In the genomic region with DNA sequence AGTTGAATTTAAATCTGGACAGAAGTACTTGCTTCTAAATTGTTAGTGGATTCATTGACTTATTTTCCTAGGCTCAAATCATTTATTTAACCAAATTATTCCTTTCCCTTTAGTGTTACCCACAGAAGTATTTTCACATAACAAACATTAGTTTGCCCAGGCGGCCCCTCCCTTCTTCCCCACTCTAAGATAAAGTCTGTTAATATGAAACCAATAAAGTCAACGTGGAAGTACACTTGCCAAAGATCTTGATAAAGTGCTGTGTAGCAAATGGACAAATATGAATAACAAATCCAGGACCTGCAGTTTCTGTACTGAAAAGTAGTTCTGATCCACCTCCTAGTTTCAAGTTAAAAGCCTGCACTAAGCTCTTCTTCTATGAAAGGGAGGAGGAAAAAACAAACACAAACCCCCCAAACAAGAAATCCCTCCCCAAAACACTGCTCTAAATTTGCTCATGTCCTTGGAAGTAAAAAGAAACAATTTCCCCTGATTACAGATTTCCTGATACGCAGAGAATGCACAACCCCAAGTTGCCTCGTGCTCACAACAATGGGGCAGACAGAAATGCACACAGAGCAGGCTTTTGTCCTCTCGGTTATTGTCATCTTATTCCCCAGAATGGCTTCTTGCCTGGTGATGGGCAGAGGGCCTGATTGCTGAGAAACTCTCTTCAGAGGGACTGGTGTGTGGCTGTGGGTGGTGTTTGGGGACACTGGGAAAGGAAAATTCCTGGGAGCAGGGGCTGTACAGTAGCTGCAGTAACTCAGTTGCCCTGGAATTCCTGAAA, we compare ENCODE assay signal across 8 cellular contexts. TPM values are rescaled to one million over a fixed set of nuclear protein-coding genes. Genes with fewer than 3 reads are reported as not detected.
DNase-seq lines count a peak whose midpoint lies in the region; ATAC-seq and TF ChIP-seq lines count a peak whose summit lies in the region.

No MANE protein-coding gene starts in this region.

- no peaks in the 10 kb centered on the region for H3K9me3 Mint-ChIP-seq in CD4-positive, CD25-positive, alpha-beta regulatory T cell
- H3K9me3 Mint-ChIP-seq in central memory CD8-positive, alpha-beta T cell: no peaks in the 10 kb centered on the region
- H3K9me3 Mint-ChIP-seq in nephron progenitor cell: peaks cover 22% of the 10 kb centered on the region

- H3K4me1 Mint-ChIP-seq in CD4-positive, CD25-positive, alpha-beta regulatory T cell: peaks cover 16 to 66% (median 26%) of the 10 kb centered on the region in 4 donors
- H3K4me1 Mint-ChIP-seq in central memory CD8-positive, alpha-beta T cell: peaks cover 34% of the 10 kb centered on the region
- H3K4me1 Mint-ChIP-seq in nephron progenitor cell: peaks cover 26% of the 10 kb centered on the region

- peak in 1 of 3 donors; percentile 26 for DNase-seq in CD4-positive, CD25-positive, alpha-beta regulatory T cell
- DNase-seq in NAMALWA (ENCODE audit: low spot score) (peak; percentile 9), nephron progenitor cell (no peak), CD1c-positive myeloid dendritic cell (ENCODE audit: extremely low spot score) (no peak), ureter (ENCODE audit: low spot score) (no peak), NCI-H1092 (lab: John Stamatoyannopoulos, UW) (no peak), cortex of kidney (lab: John Stamatoyannopoulos, UW) (no peak)
- no peak for DNase-seq in central memory CD8-positive, alpha-beta T cell (ENCODE audit: low spot score in 2 of 2)

- H3K36me3 ChIP-seq in CD4-positive, CD25-positive, alpha-beta regulatory T cell (ENCODE audit: control insufficient read depth, insufficient read depth, low read length): no peaks in the 10 kb centered on the region

- peaks cover 57% of the 10 kb centered on the region for H3K4me1 ChIP-seq in CD4-positive, CD25-positive, alpha-beta regulatory T cell (ENCODE audit: control insufficient read depth, insufficient read depth, low read length, poor library complexity, severe bottlenecking)

- TF ChIP-seq CTCF in nephron progenitor cell (IDR thresholded peaks at IDR 0.05): no peak

- peak overlapping the region; percentile 56 to 97 (median 94) for H3K27ac Mint-ChIP-seq in CD4-positive, CD25-positive, alpha-beta regulatory T cell
- peak overlapping the region; percentile 87 for H3K27ac Mint-ChIP-seq in central memory CD8-positive, alpha-beta T cell (ENCODE audit: low read depth)
- peak overlapping the region; percentile 36 for H3K27ac Mint-ChIP-seq in nephron progenitor cell

- peak overlapping the region; percentile 3 to 65 (median 48) for H3K4me3 Mint-ChIP-seq in CD4-positive, CD25-positive, alpha-beta regulatory T cell
- H3K4me3 Mint-ChIP-seq in central memory CD8-positive, alpha-beta T cell: peak overlapping the region; percentile 47
- no peak overlapping the region for H3K4me3 Mint-ChIP-seq in nephron progenitor cell

- no peaks in the 10 kb centered on the region for H3K9me3 ChIP-seq in CD4-positive, CD25-positive, alpha-beta regulatory T cell (ENCODE audit: control insufficient read depth in 2 of 2, low read length in 2 of 2)

- no peaks in the 10 kb centered on the region for H3K27me3 ChIP-seq in CD4-positive, CD25-positive, alpha-beta regulatory T cell (ENCODE audit: control insufficient read depth, insufficient read depth, low read length)

- no peaks in the 10 kb centered on the region for H3K27me3 Mint-ChIP-seq in CD4-positive, CD25-positive, alpha-beta regulatory T cell
- no peaks in the 10 kb centered on the region for H3K27me3 Mint-ChIP-seq in central memory CD8-positive, alpha-beta T cell
- H3K27me3 Mint-ChIP-seq in nephron progenitor cell (ENCODE audit: low read depth, poor library complexity): peaks cover 7% of the 10 kb centered on the region

- H3K27ac ChIP-seq in CD4-positive, CD25-positive, alpha-beta regulatory T cell (ENCODE audit: insufficient read depth, low read length, poor library complexity, severe bottlenecking): peak overlapping the region; percentile 81

- H3K36me3 Mint-ChIP-seq in CD4-positive, CD25-positive, alpha-beta regulatory T cell: no peaks in the 10 kb centered on the region
- peaks cover 9% of the 10 kb centered on the region for H3K36me3 Mint-ChIP-seq in central memory CD8-positive, alpha-beta T cell (ENCODE audit: insufficient read depth)
- H3K36me3 Mint-ChIP-seq in nephron progenitor cell (ENCODE audit: low read depth): no peaks in the 10 kb centered on the region

- ATAC-seq in CD4-positive, CD25-positive, alpha-beta regulatory T cell (ENCODE audit: low read depth in 2 of 2): no peak
- ATAC-seq in central memory CD8-positive, alpha-beta T cell (replicated peaks; ENCODE audit: extremely low read depth, poor library complexity, severe bottlenecking): no peak

- H3K4me3 ChIP-seq in CD4-positive, CD25-positive, alpha-beta regulatory T cell (ENCODE audit: low read depth, low read length): peak overlapping the region; percentile 79

RNA-seq across cellular contexts. Expression of gene TMSB4X, which starts 23.2 kb away (rescaled TPM):
- 6,725 TPM for total RNA-seq in CD4-positive, CD25-positive, alpha-beta regulatory T cell
- over 10,000 TPM; 30,486 to 36,942 (median 35,671) TPM for polyA plus RNA-seq in CD4-positive, CD25-positive, alpha-beta regulatory T cell
- total RNA-seq in ureter: 3,112 TPM

RNA-seq across cellular contexts. Expression of gene FAM9C, which starts 46.3 kb away (rescaled TPM):
- total RNA-seq in CD4-positive, CD25-positive, alpha-beta regulatory T cell: not detected
- polyA plus RNA-seq in CD4-positive, CD25-positive, alpha-beta regulatory T cell: not detected
- total RNA-seq in ureter: 0.26 TPM

Comparison
In these comparisons a context has a peak if more than half of its experiments do, and no peak if none do; other contexts are left out.
1. H3K27ac Mint-ChIP-seq: peak in every context shown above with its lines; median percentile 94 in CD4-positive, CD25-positive, alpha-beta regulatory T cell; 87 in central memory CD8-positive, alpha-beta T cell; 36 in nephron progenitor cell.